In genomic region chr10:124017729-124018128, GRCh38 we compare ENCODE assay signal across 20 cellular contexts.
"Had no signal": no experiment of that assay in that cellular context is flagged by ENCODE, and none has a peak within 500 bp of the region (broad histone marks: within the 10 kb centered on the region; RNA-seq: fewer than 3 reads in every experiment).

No MANE protein-coding gene starts in this region.

- ATAC-seq: esophagus mucosa; left colon; lower lobe of right lung; natural killer cell; stimulated activated naive CD8-positive, alpha-beta T cell treated with anti-CD3 and anti-CD28 coated beads, Interleukin-15, Interleukin-2, amounts not matched to agents 100 U/mL and 50 U/mL, for 24 hours had no signal

- H3K4me3 ChIP-seq: lower lobe of right lung had no signal

- DNase-seq: activated CD4-positive, CD25-positive, alpha-beta regulatory T cell treated with anti-CD3 and anti-CD28 coated beads, Interleukin-2, amount 50 U/mL, for 72 hours; activated CD8-positive, alpha-beta memory T cell treated with anti-CD3 and anti-CD28 coated beads for 24 hours; activated CD8-positive, alpha-beta memory T cell treated with anti-CD3 and anti-CD28 coated beads, Interleukin-2, amount 50 U/mL, for 48 hours; activated effector memory CD4-positive, alpha-beta T cell treated with Interleukin-2 at 50 U/mL for 16 hours; activated naive CD4-positive, alpha-beta T cell treated with anti-CD3 and anti-CD28 coated beads, Interleukin-2, amount 50 U/mL, for 16 hours; activated T-cell treated with anti-CD3 and anti-CD28 coated beads, Interleukin-2, amount 50 U/mL, for 48 hours; aorta; cerebellar nuclear complex; cortex of kidney; left colon; lower lobe of right lung; natural killer cell; nucleus accumbens; retina; stimulated activated CD4-positive, alpha-beta T cell treated with anti-CD3 and anti-CD28 coated beads, Interleukin-12 subunit alpha, Interleukin-12 subunit beta, amount 100 ng/mL, for 4 hours; stimulated activated CD4-positive, alpha-beta T cell treated with anti-CD3 and anti-CD28 coated beads, Interleukin-1b, Interleukin-23, amount 100 ng/mL, for 48 hours; stimulated activated naive CD8-positive, alpha-beta T cell treated with anti-CD3 and anti-CD28 coated beads, Interleukin-15, Interleukin-2, amounts not matched to agents 100 U/mL and 50 U/mL, for 24 hours; trophoblast cell had no signal

- H3K4me1 Mint-ChIP-seq: natural killer cell had no signal

- H3K36me3 Mint-ChIP-seq: natural killer cell had no signal

- H3K27ac ChIP-seq: lower lobe of right lung had no signal

- H3K9me3 ChIP-seq: lower lobe of right lung had no signal

- H3K4me1 ChIP-seq: lower lobe of right lung had no signal

- H3K27ac Mint-ChIP-seq: natural killer cell; T-helper 1 cell treated with Interleukin-12 subunit alpha and Interleukin-12 subunit beta and Interleukin-4 antibody, amounts not matched to agents 30 μg/mL and 1 μg/mL, for 36 hours had no signal

- H3K4me3 Mint-ChIP-seq: natural killer cell; T-helper 1 cell treated with Interleukin-12 subunit alpha and Interleukin-12 subunit beta and Interleukin-4 antibody, amounts not matched to agents 30 μg/mL and 1 μg/mL, for 36 hours had no signal

- H3K9me3 Mint-ChIP-seq: natural killer cell had no signal
